8 cellular contexts compared by ENCODE assay signal in genomic region chr9:89497181-89497963, GRCh38. TPM values are rescaled to one million over a fixed set of nuclear protein-coding genes. Genes with fewer than 3 reads are reported as not detected.
A peak's percentile ranks its signal among the peaks of the same experiment; 100 is the strongest.
DNase-seq lines count a peak whose midpoint lies in the region; ATAC-seq and TF ChIP-seq lines count a peak whose summit lies in the region.

No MANE protein-coding gene starts in this region.

- H3K27ac Mint-ChIP-seq in CD4-positive, CD25-positive, alpha-beta regulatory T cell: peak overlapping the region; percentile 94 to 98 (median 96)
- H3K27ac Mint-ChIP-seq in memory B cell: peak overlapping the region; percentile 85

- peaks cover 85% of the 10 kb centered on the region for H3K4me1 ChIP-seq in CD4-positive, CD25-positive, alpha-beta regulatory T cell (ENCODE audit: control insufficient read depth, insufficient read depth, low read length, poor library complexity, severe bottlenecking)
- H3K4me1 ChIP-seq in colonic mucosa (no peaks in the 10 kb centered on the region), vagina (peaks cover 43% of the 10 kb centered on the region)

- H3K9me3 Mint-ChIP-seq in CD4-positive, CD25-positive, alpha-beta regulatory T cell: no peaks in the 10 kb centered on the region
- H3K9me3 Mint-ChIP-seq in memory B cell: no peaks in the 10 kb centered on the region

- peak overlapping the region; percentile 92 for H3K4me3 ChIP-seq in CD4-positive, CD25-positive, alpha-beta regulatory T cell (ENCODE audit: low read depth, low read length)
- H3K4me3 ChIP-seq in colonic mucosa (peak overlapping the region; percentile 70), vagina (peak overlapping the region; percentile 83 to 92)

- H3K36me3 ChIP-seq in CD4-positive, CD25-positive, alpha-beta regulatory T cell (ENCODE audit: control insufficient read depth, insufficient read depth, low read length): no peaks in the 10 kb centered on the region
- H3K36me3 ChIP-seq in colonic mucosa (no peaks in the 10 kb centered on the region), vagina (no peaks in the 10 kb centered on the region)

- H3K4me3 Mint-ChIP-seq in CD4-positive, CD25-positive, alpha-beta regulatory T cell: peak overlapping the region; percentile 94 to 100 (median 97)
- H3K4me3 Mint-ChIP-seq in memory B cell: peak overlapping the region; percentile 92

- H3K27me3 ChIP-seq in CD4-positive, CD25-positive, alpha-beta regulatory T cell (ENCODE audit: control insufficient read depth, insufficient read depth, low read length): no peaks in the 10 kb centered on the region
- H3K27me3 ChIP-seq in colonic mucosa (no peaks in the 10 kb centered on the region), vagina (no peaks in the 10 kb centered on the region)

- peak overlapping the region; percentile 35 to 84 for H3K9ac ChIP-seq in colonic mucosa (ENCODE audit: low read depth in 2 of 2, low read length in 2 of 2)

- H3K36me3 Mint-ChIP-seq in CD4-positive, CD25-positive, alpha-beta regulatory T cell: peaks cover 18% of the 10 kb centered on the region
- peaks cover 3% of the 10 kb centered on the region for H3K36me3 Mint-ChIP-seq in memory B cell

- H3K9me3 ChIP-seq in CD4-positive, CD25-positive, alpha-beta regulatory T cell (ENCODE audit: control insufficient read depth in 2 of 2, low read length in 2 of 2): no peaks in the 10 kb centered on the region
- no peaks in the 10 kb centered on the region for H3K9me3 ChIP-seq in colonic mucosa
- no peaks in the 10 kb centered on the region for H3K9me3 ChIP-seq in vagina

- intact Hi-C loops in colonic mucosa (cut with DNase I) (no loop called here), vagina (cut with DNase I) (no loop called here), posterior vena cava (cut with DNase I) (no loop called here)

- peak; percentile 41 to 57 for ATAC-seq in CD4-positive, CD25-positive, alpha-beta regulatory T cell (ENCODE audit: low read depth in 2 of 2)
- peak; percentile 65 for ATAC-seq in memory B cell (ENCODE audit: low read depth)

- peak in 2 of 3 donors; percentile 60 to 66 for DNase-seq in CD4-positive, CD25-positive, alpha-beta regulatory T cell
- DNase-seq in GM20000 (ENCODE audit: low spot score) (peak; percentile 58), NCI-H69 (lab: John Stamatoyannopoulos, UW) (peak; percentile 62), colonic mucosa (peak; percentile 54), memory B cell (ENCODE audit: low spot score in 2 of 2) (peak in 1 of 2 donors; percentile 24), vagina (ENCODE audit: extremely low spot score in 2 of 2) (no peak), C1 segment of cervical spinal cord (lab: John Stamatoyannopoulos, UW) (no peak), posterior vena cava (ENCODE audit: low spot score) (no peak)

- TF ChIP-seq CTCF in GM20000 (IDR thresholded peaks at IDR 0.05; ENCODE audit: extremely low read depth, missing control alignments) (no peak), colonic mucosa (IDR thresholded peaks at IDR 0.05) (no peak), vagina (IDR thresholded peaks at IDR 0.05) (no peak)

- peak overlapping the region; percentile 72 for H3K27ac ChIP-seq in CD4-positive, CD25-positive, alpha-beta regulatory T cell (ENCODE audit: insufficient read depth, low read length, poor library complexity, severe bottlenecking)
- H3K27ac ChIP-seq in colonic mucosa (peak overlapping the region; percentile 60), vagina (peak overlapping the region; percentile 77)

- TF ChIP-seq POLR2A in vagina (IDR thresholded peaks at IDR 0.05): no peak

- H3K4me1 Mint-ChIP-seq in CD4-positive, CD25-positive, alpha-beta regulatory T cell: peaks cover 19 to 90% (median 67%) of the 10 kb centered on the region in 4 donors
- H3K4me1 Mint-ChIP-seq in memory B cell: peaks cover 65% of the 10 kb centered on the region

- H3K27me3 Mint-ChIP-seq in CD4-positive, CD25-positive, alpha-beta regulatory T cell: no peaks in the 10 kb centered on the region
- H3K27me3 Mint-ChIP-seq in memory B cell: no peaks in the 10 kb centered on the region

RNA-seq across cellular contexts. Expression of gene SEMA4D, which starts 0.5 kb away (rescaled TPM):
- total RNA-seq in CD4-positive, CD25-positive, alpha-beta regulatory T cell: 480 TPM
- 100 to 1,000 TPM in 1 of 4 donors, 10 to 100 TPM in 3; 67.5 to 108 (median 90.2) TPM for polyA plus RNA-seq in CD4-positive, CD25-positive, alpha-beta regulatory T cell
- total RNA-seq in colonic mucosa: 10 to 100 TPM; 14.7 to 19.0 TPM
- total RNA-seq in vagina: 39.3 TPM
- total RNA-seq in posterior vena cava: 10 to 100 TPM; 10.0 to 14.1 TPM

Comparison
In these comparisons a context has a peak if more than half of its experiments do, and no peak if none do; other contexts are left out.
1. DNase-seq: peak in CD4-positive, CD25-positive, alpha-beta regulatory T cell (2 of 3), GM20000 (single experiment), NCI-H69 (single experiment) and colonic mucosa (single experiment); none in vagina (0 of 2), C1 segment of cervical spinal cord (0 of 14) and posterior vena cava (single experiment).
2. RNA of gene SEMA4D, which starts 0.5 kb away (total RNA-seq): 480 TPM in CD4-positive, CD25-positive, alpha-beta regulatory T cell (single experiment); 39.3 TPM in vagina (single experiment), 14.7 to 19.0 TPM in colonic mucosa and 10.0 to 14.1 TPM in posterior vena cava; every median in the first group is over 10 times any median in the second.
3. Peak in every context shown above with its lines, with median percentiles within 50 percentile points of each other: H3K27ac ChIP-seq and H3K4me3 ChIP-seq.